In the genomic region with DNA sequence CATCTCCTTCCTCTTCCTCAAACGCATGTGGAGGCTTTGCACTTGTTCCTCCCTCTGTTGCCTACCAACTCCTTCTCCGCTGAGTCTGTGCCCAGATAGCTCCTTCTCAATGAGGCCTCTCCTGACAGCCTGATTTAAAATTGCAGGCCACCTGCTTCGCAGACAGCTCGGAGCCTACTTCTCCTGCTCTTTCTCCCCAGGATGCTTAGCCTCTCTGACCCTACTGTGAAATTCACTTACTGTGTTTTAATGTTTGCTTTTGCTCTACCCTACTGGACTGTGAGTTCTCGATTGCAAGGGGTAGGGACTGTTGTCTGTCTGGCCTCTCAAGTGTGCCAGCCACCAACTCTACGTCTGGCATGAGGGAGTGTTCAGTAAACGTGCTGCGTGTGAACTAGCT, we compare ENCODE assay signal across 11 cellular contexts.
A peak's percentile ranks its signal among the peaks of the same experiment; 100 is the strongest.
DNase-seq lines count a peak whose midpoint lies in the region; ATAC-seq and TF ChIP-seq lines count a peak whose summit lies in the region.
"Had no signal": no experiment of that assay in that cellular context is flagged by ENCODE, and none has a peak within 500 bp of the region (broad histone marks: within the 10 kb centered on the region; RNA-seq: fewer than 3 reads in every experiment).

No MANE protein-coding gene starts in this region.

- H3K4me1 ChIP-seq in Caco-2 (no peaks in the 10 kb centered on the region; the same call in 1 of the 2 replicates), left ventricle myocardium inferior (peaks cover 36% of the 10 kb centered on the region)
- H3K4me1 ChIP-seq: SJSA1 had no signal

- H3K27me3 Mint-ChIP-seq in Caco-2 (ENCODE audit: insufficient read depth, unreplicated experiment), result no peaks in the 10 kb centered on the region
- no peaks in the 10 kb centered on the region for H3K27me3 Mint-ChIP-seq in stimulated activated memory B cell treated with anti-CD40 and anti-IgM and Interleukin-4, amounts not matched to agents 10 μg/mL and 1 μg/mL and 100 μg/mL, for 72 hours

- no peak for TF ChIP-seq CTCF in Caco-2 (IDR thresholded peaks at IDR 0.05; ENCODE audit: insufficient read depth in 1 of 2, low read depth in 1 of 2, low read length in 1 of 2, severe bottlenecking in 1 of 2, unreplicated experiment in 1 of 2)
- TF ChIP-seq CTCF in left ventricle myocardium inferior (IDR thresholded peaks at IDR 0.05; ENCODE audit: borderline replicate concordance), result no peak

- H3K4me3 ChIP-seq in Caco-2 (ENCODE audit: low read depth, low read length), result no peak overlapping the region
- H3K4me3 ChIP-seq in left ventricle myocardium inferior, result no peak overlapping the region
- H3K4me3 ChIP-seq: SJSA1 had no signal

- DNase-seq in Caco-2, result no peak
- DNase-seq in NCI-H128 (lab: John Stamatoyannopoulos, UW; ENCODE audit: unreplicated experiment), result peak; percentile 47
- DNase-seq in NCI-H748 treated with DMSO at 0.1 percent for 48 hours (lab: John Stamatoyannopoulos, UW), result peak; percentile 37
- no peak for DNase-seq in left ventricle myocardium inferior
- no peak for DNase-seq in occipital lobe (lab: John Stamatoyannopoulos, UW)
- DNase-seq: activated CD4-positive, alpha-beta T cell treated with anti-CD3 and anti-CD28 coated beads, Interleukin-2, amount 50 U/mL, for 48 hours; activated naive CD4-positive, alpha-beta T cell had no signal

- peak overlapping the region; percentile 62 for H3K27ac ChIP-seq in left ventricle myocardium inferior (replicated peaks)
- H3K27ac ChIP-seq: SJSA1 had no signal

- CTCF ChIA-PET in Caco-2 (lab: Charles Lee), result no interaction called here

- H3K9me3 Mint-ChIP-seq in Caco-2 (ENCODE audit: unreplicated experiment), result no peaks in the 10 kb centered on the region
- no peaks in the 10 kb centered on the region for H3K9me3 Mint-ChIP-seq in stimulated activated memory B cell treated with anti-CD40 and anti-IgM and Interleukin-4, amounts not matched to agents 10 μg/mL and 1 μg/mL and 100 μg/mL, for 72 hours

- BruUV-seq in Caco-2 (replicated peaks; lab: Mats Ljungman, UMichigan), result no TSS peak

- H3K4me1 Mint-ChIP-seq in Caco-2 (ENCODE audit: low read depth, unreplicated experiment), result peaks cover 8% of the 10 kb centered on the region
- peaks cover 28% of the 10 kb centered on the region for H3K4me1 Mint-ChIP-seq in stimulated activated memory B cell treated with anti-CD40 and anti-IgM and Interleukin-4, amounts not matched to agents 10 μg/mL and 1 μg/mL and 100 μg/mL, for 72 hours

- H3K27me3 ChIP-seq in Caco-2 (replicated peaks; ENCODE audit: control insufficient read depth, insufficient read depth, low read length) (no peaks in the 10 kb centered on the region), left ventricle myocardium inferior (ENCODE audit: low read depth) (no peaks in the 10 kb centered on the region)
- H3K27me3 ChIP-seq: SJSA1 had no signal

- H3K9me3 ChIP-seq in Caco-2, result no peaks in the 10 kb centered on the region
- no peaks in the 10 kb centered on the region for H3K9me3 ChIP-seq in left ventricle myocardium inferior (replicated peaks)
- H3K9me3 ChIP-seq: SJSA1 had no signal

- H3K36me3 ChIP-seq in Caco-2 (ENCODE audit: control insufficient read depth, insufficient read depth, low read length) (no peaks in the 10 kb centered on the region), left ventricle myocardium inferior (no peaks in the 10 kb centered on the region)
- H3K36me3 ChIP-seq: SJSA1 had no signal

- peak overlapping the region; percentile 54 for H3K27ac Mint-ChIP-seq in Caco-2 (ENCODE audit: unreplicated experiment)
- no peak overlapping the region for H3K27ac Mint-ChIP-seq in stimulated activated memory B cell treated with anti-CD40 and anti-IgM and Interleukin-4, amounts not matched to agents 10 μg/mL and 1 μg/mL and 100 μg/mL, for 72 hours

- POLR2A ChIA-PET in Caco-2 (lab: Charles Lee), result no interaction called here

- intact Hi-C loops in Caco-2 (cut with micrococcal nuclease; ENCODE audit: unreplicated experiment) (no loop called here), left ventricle myocardium inferior (cut with micrococcal nuclease) (no loop called here)

- no peak for ATAC-seq in stimulated activated memory B cell treated with anti-CD40 and anti-IgM and Interleukin-4, amounts not matched to agents 10 μg/mL and 1 μg/mL and 100 μg/mL, for 72 hours
- ATAC-seq in GM18520 (IDR thresholded peaks at IDR 0.05; ENCODE audit: unreplicated experiment), result no peak
- ATAC-seq in GM21381 (IDR thresholded peaks at IDR 0.05; ENCODE audit: unreplicated experiment), result no peak

- H3K36me3 Mint-ChIP-seq in Caco-2 (ENCODE audit: insufficient read depth, unreplicated experiment), result peaks cover 6% of the 10 kb centered on the region
- H3K36me3 Mint-ChIP-seq in stimulated activated memory B cell treated with anti-CD40 and anti-IgM and Interleukin-4, amounts not matched to agents 10 μg/mL and 1 μg/mL and 100 μg/mL, for 72 hours, result no peaks in the 10 kb centered on the region

- no peak overlapping the region for H3K4me3 Mint-ChIP-seq in Caco-2 (ENCODE audit: unreplicated experiment)
- no peak overlapping the region for H3K4me3 Mint-ChIP-seq in stimulated activated memory B cell treated with anti-CD40 and anti-IgM and Interleukin-4, amounts not matched to agents 10 μg/mL and 1 μg/mL and 100 μg/mL, for 72 hours

Comparison
In these comparisons a context has a peak if more than half of its experiments do, and no peak if none do; other contexts are left out.
1. DNase-seq: peak in NCI-H128 (single experiment) and NCI-H748 treated with DMSO at 0.1 percent for 48 hours (single experiment); none in Caco-2 (0 of 2), left ventricle myocardium inferior (single experiment) and occipital lobe (single experiment).